Comparison of ENCODE assay signal across 18 cellular contexts in genomic region chr12:14780851-14781250, GRCh38. TPM values are rescaled to one million over a fixed set of nuclear protein-coding genes. Genes with fewer than 3 reads are reported as not detected.
A peak's percentile ranks its signal among the peaks of the same experiment; 100 is the strongest.
DNase-seq lines count a peak whose midpoint lies in the region; ATAC-seq, FAIRE-seq and TF ChIP-seq lines count a peak whose summit lies in the region.
"Had no signal": no experiment of that assay in that cellular context is flagged by ENCODE, and none has a peak within 500 bp of the region (broad histone marks: within the 10 kb centered on the region; RNA-seq: fewer than 3 reads in every experiment).

No MANE protein-coding gene starts in this region.

- no peak overlapping the region for H3K9ac ChIP-seq in mucosa of rectum (ENCODE audit: low read depth in 1 of 2, low read length in 2 of 2)

- ATAC-seq in effector memory CD8-positive, alpha-beta T cell (replicated peaks): no peak
- ATAC-seq in GM21367 (IDR thresholded peaks at IDR 0.05; ENCODE audit: unreplicated experiment): no peak
- ATAC-seq: GM12878, PC-3 had no signal

- WGBS in spleen, 5 donors: 82 to 94% (median 90%) methylated on average over 2 of the region's 2 CpGs

- H3K9me3 ChIP-seq in mucosa of rectum (ENCODE audit: control insufficient read depth in 2 of 2, low read length in 2 of 2): no peaks in the 10 kb centered on the region
- no peaks in the 10 kb centered on the region for H3K9me3 ChIP-seq in spleen
- H3K9me3 ChIP-seq: A549 had no signal

- H3K27me3 ChIP-seq in ACC112 (ENCODE audit: insufficient read depth, low read length): no peaks in the 10 kb centered on the region
- no peaks in the 10 kb centered on the region for H3K27me3 ChIP-seq in mucosa of rectum (ENCODE audit: control insufficient read depth in 2 of 2, insufficient read depth in 2 of 2, low read length in 2 of 2)
- no peaks in the 10 kb centered on the region for H3K27me3 ChIP-seq in spleen (replicated peaks in 1 of 7)

- peaks cover 10 to 12% of the 10 kb centered on the region in 2 donors for H3K4me1 Mint-ChIP-seq in effector memory CD8-positive, alpha-beta T cell (ENCODE audit: low read depth in 2 of 2)

- no peaks in the 10 kb centered on the region for H3K9me3 Mint-ChIP-seq in effector memory CD8-positive, alpha-beta T cell

- H3K4me3 ChIP-seq in ACC112 (ENCODE audit: low read depth, low read length) (0 out of 2 replicates have a peak overlapping the region, but pooled peaks have one; percentile 16), mucosa of rectum (ENCODE audit: low read length in 2 of 2) (peak overlapping the region; percentile 1 to 2), spleen (no peak overlapping the region)
- H3K4me3 ChIP-seq: A549, GM12878 had no signal

- no peak for DNase-seq in GM19239 (ENCODE audit: insufficient read length, low spot score)
- DNase-seq in effector memory CD8-positive, alpha-beta T cell: no peak
- no peak for DNase-seq in hepatic stellate cell (ENCODE audit: low spot score)
- no peak for DNase-seq in spleen
- DNase-seq: AML-193, GOT3, NCI-H1436 treated with DMSO at 0.1 percent for 48 hours, NCI-H2081, NCI-H510A treated with DMSO at 0.1 percent for 48 hours, PC-3 had no signal

- H2AFZ ChIP-seq in ACC112 (ENCODE audit: low read length, unreplicated experiment): no peak overlapping the region

- peaks cover 12% of the 10 kb centered on the region for H3K79me2 ChIP-seq in ACC112 (ENCODE audit: control insufficient read depth, insufficient read depth, low read length, unreplicated experiment)

- H3K36me3 Mint-ChIP-seq in effector memory CD8-positive, alpha-beta T cell (ENCODE audit: insufficient read depth): peaks cover 18% of the 10 kb centered on the region

- no peak for TF ChIP-seq POLR2A in spleen (IDR thresholded peaks at IDR 0.05)

- H3K27ac Mint-ChIP-seq in effector memory CD8-positive, alpha-beta T cell: no peak overlapping the region

- intact Hi-C loops in spleen (cut with DNase I; ENCODE audit: low total_unique reads): no loop called here

- H3K4me1 ChIP-seq in ACC112 (ENCODE audit: control insufficient read depth, insufficient read depth, low read length, unreplicated experiment): peaks cover 24% of the 10 kb centered on the region
- H3K4me1 ChIP-seq in mucosa of rectum (ENCODE audit: control insufficient read depth in 2 of 2, insufficient read depth in 2 of 2, low read length in 2 of 2): peaks cover 16 to 18% of the 10 kb centered on the region in 2 donors
- peaks cover 0 to 12% (median 7%) of the 10 kb centered on the region in 6 donors for H3K4me1 ChIP-seq in spleen

- no peaks in the 10 kb centered on the region for H3K27me3 Mint-ChIP-seq in effector memory CD8-positive, alpha-beta T cell

- no peak overlapping the region for H3K4me3 Mint-ChIP-seq in effector memory CD8-positive, alpha-beta T cell

- FAIRE-seq in GM19239 (lab: Jason Lieb, UNC): peak; percentile 33
- FAIRE-seq: A549, GM12878 had no signal

- H3K27ac ChIP-seq in ACC112 (ENCODE audit: low read depth, low read length) (no peak overlapping the region), VCaP (peak overlapping the region; percentile 28), mucosa of rectum (ENCODE audit: low read depth in 2 of 2, low read length in 2 of 2) (no peak overlapping the region), spleen (no peak overlapping the region)
- H3K27ac ChIP-seq: A549 had no signal

- H3K36me3 ChIP-seq in ACC112 (ENCODE audit: insufficient read depth, low read length) (no peaks in the 10 kb centered on the region), mucosa of rectum (ENCODE audit: control insufficient read depth in 2 of 2, insufficient read depth in 2 of 2, low read length in 2 of 2) (peaks cover 3% of the 10 kb centered on the region in 2 donors), spleen (peaks cover 0 to 23% (median 9%) of the 10 kb centered on the region in 6 donors)

- TF ChIP-seq CTCF in VCaP (conservative IDR thresholded peaks at IDR 0.05) (no peak), spleen (IDR thresholded peaks at IDR 0.05 in 8 of 11, conservative IDR thresholded peaks at IDR 0.05 in 3 of 11) (no peak)

RNA-seq across cellular contexts. Expression of gene WBP11, which starts 22.4 kb away (rescaled TPM):
- total RNA-seq in spleen: 10 to 100 TPM; 22.0 to 61.4 (median 49.2) TPM
- 10 to 100 TPM; 16.0 to 18.8 (median 17.1) TPM for polyA plus RNA-seq in spleen

RNA-seq across cellular contexts. Expression of gene C12orf60, which starts 22.6 kb away (rescaled TPM):
- 1 to 10 TPM in 5 of 7 donors, under 1 TPM in 2; 0.51 to 1.4 (median 1.0) TPM for total RNA-seq in spleen
- polyA plus RNA-seq in spleen: 1 to 10 TPM in 2 of 3 donors, under 1 TPM in 1; 0.96 to 2.2 (median 1.6) TPM

RNA-seq across cellular contexts. Expression of gene SMCO3, which starts 33.1 kb away (rescaled TPM):
- total RNA-seq in spleen: 1 to 10 TPM in 3 of 7 donors, under 1 TPM in 4; 0.32 to 1.6 (median 0.77) TPM
- polyA plus RNA-seq in spleen: 1 to 10 TPM in 1 of 3 donors, under 1 TPM in 2; 0.57 to 1.5 (median 0.97) TPM
- total RNA-seq: G401, GM12878, LHCN-M2, PC-3 had no signal

Comparison
In these comparisons a context has a peak if more than half of its experiments do, and no peak if none do; other contexts are left out.
1. H3K4me3 ChIP-seq: peak in ACC112 (single experiment) and mucosa of rectum (2 of 2); none in spleen (0 of 8).